In the genomic region with DNA sequence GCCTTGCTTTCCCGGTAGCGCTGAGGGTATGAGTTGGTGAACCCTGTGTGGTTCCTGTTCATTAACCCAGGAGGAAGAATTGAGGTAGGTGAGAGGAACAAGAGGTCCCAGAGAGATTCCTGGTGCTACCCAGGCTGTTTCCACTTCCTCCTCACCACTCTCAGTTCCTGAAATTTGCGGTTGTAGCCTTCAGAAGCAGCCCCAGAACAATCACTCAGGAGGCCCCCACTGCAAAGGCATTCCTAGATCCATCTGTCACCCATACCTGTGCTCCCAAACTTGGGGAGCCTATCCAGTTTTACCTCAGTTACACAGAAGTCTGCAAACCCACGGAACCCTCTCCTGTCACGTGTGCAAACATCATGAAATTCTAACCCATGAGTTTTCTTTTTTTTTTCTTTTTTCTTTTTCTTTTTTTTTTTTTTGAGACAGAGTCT, we compare ENCODE assay signal across 9 cellular contexts.
DNase-seq lines count a peak whose midpoint lies in the region; ATAC-seq and TF ChIP-seq lines count a peak whose summit lies in the region.
"Had no signal": no experiment of that assay in that cellular context is flagged by ENCODE, and none has a peak within 500 bp of the region (broad histone marks: within the 10 kb centered on the region; RNA-seq: fewer than 3 reads in every experiment).

No MANE protein-coding gene starts in this region.

- in situ Hi-C loops in GM13977 (cut with MboI; ENCODE audit: low pct_unique_long_range_greater_than_20kb, low sequenced_read_pairs, unreplicated experiment), result no loop called here

- TF ChIP-seq CTCF in GM13977 (IDR thresholded peaks at IDR 0.05; ENCODE audit: extremely low read depth, insufficient read depth, missing control alignments), result no peak

- intact Hi-C loops in dendritic cell treated with granulocyte-macrophage colony-stimulating factor and Interleukin-4, amounts not matched to agents 40 ng/mL and 50 ng/mL, for 4 days (cut with micrococcal nuclease), result loop anchor here (5.0 kb wide), 1 partner anchor 34 kb away; no protein-coding TSS in a partner anchor

- no peaks in the 10 kb centered on the region for H3K9me3 Mint-ChIP-seq in dendritic cell treated with granulocyte-macrophage colony-stimulating factor and Interleukin-4, amounts not matched to agents 40 ng/mL and 50 ng/mL, for 4 days

- TF ChIP-seq POLR2A in erythroblast (IDR thresholded peaks at IDR 0.05; ENCODE audit: low read length), result no peak

- peak; percentile 38 for DNase-seq in GM13977 (ENCODE audit: low spot score)
- no peak for DNase-seq in HuH-7.5 (ENCODE audit: low spot score)
- no peak for DNase-seq in erythroblast (lab: John Stamatoyannopoulos, UW)
- no peak for DNase-seq in NCI-H526 treated with DMSO at 0.1 percent for 48 hours (lab: John Stamatoyannopoulos, UW)
- DNase-seq in activated naive CD4-positive, alpha-beta T cell (lab: John Stamatoyannopoulos, UW), result no peak
- DNase-seq: NCI-H2227 treated with DMSO at 0.1 percent for 48 hours had no signal

- peak overlapping the region; percentile 47 for H3K4me3 Mint-ChIP-seq in dendritic cell treated with granulocyte-macrophage colony-stimulating factor and Interleukin-4, amounts not matched to agents 40 ng/mL and 50 ng/mL, for 4 days

- peaks cover 8% of the 10 kb centered on the region for H3K27me3 Mint-ChIP-seq in dendritic cell treated with granulocyte-macrophage colony-stimulating factor and Interleukin-4, amounts not matched to agents 40 ng/mL and 50 ng/mL, for 4 days

- peaks cover 47% of the 10 kb centered on the region for H3K4me1 Mint-ChIP-seq in dendritic cell treated with granulocyte-macrophage colony-stimulating factor and Interleukin-4, amounts not matched to agents 40 ng/mL and 50 ng/mL, for 4 days (ENCODE audit: low read depth)

- ATAC-seq in GM21367 (IDR thresholded peaks at IDR 0.05; ENCODE audit: unreplicated experiment) (peak; percentile 72), HG03196 (IDR thresholded peaks at IDR 0.05; ENCODE audit: unreplicated experiment) (peak; percentile 71)

- no peaks in the 10 kb centered on the region for H3K36me3 Mint-ChIP-seq in dendritic cell treated with granulocyte-macrophage colony-stimulating factor and Interleukin-4, amounts not matched to agents 40 ng/mL and 50 ng/mL, for 4 days (ENCODE audit: low read depth)

- peak overlapping the region; percentile 55 for H3K27ac Mint-ChIP-seq in dendritic cell treated with granulocyte-macrophage colony-stimulating factor and Interleukin-4, amounts not matched to agents 40 ng/mL and 50 ng/mL, for 4 days
